ENCODE assay signal across 9 cellular contexts in genomic region chr5:91332267-91333044, GRCh38. TPM values are rescaled to one million over a fixed set of nuclear protein-coding genes. Genes with fewer than 3 reads are reported as not detected.
DNase-seq lines count a peak whose midpoint lies in the region; ATAC-seq and TF ChIP-seq lines count a peak whose summit lies in the region.
"Had no signal": no experiment of that assay in that cellular context is flagged by ENCODE, and none has a peak within 500 bp of the region (broad histone marks: within the 10 kb centered on the region; RNA-seq: fewer than 3 reads in every experiment).

No MANE protein-coding gene starts in this region.

- no peaks in the 10 kb centered on the region for H4K20me1 ChIP-seq in fibroblast of lung (ENCODE audit: control insufficient read depth, extremely low read depth, insufficient read depth, low read length)

- H3K27me3 ChIP-seq in fibroblast of lung (ENCODE audit: control insufficient read depth, insufficient read depth, low read length) (no peaks in the 10 kb centered on the region), suprapubic skin (no peaks in the 10 kb centered on the region)

- DNase-seq in AG20443 (ENCODE audit: low spot score) = peak; percentile 36
- DNase-seq in OCI-M1 (lab: John Stamatoyannopoulos, UW) = peak; percentile 65
- DNase-seq in fibroblast of lung (ENCODE audit: low read depth in 2 of 2) = peak; percentile 52 to 88
- no peak for DNase-seq in stimulated activated CD8-positive, alpha-beta memory T cell treated with anti-CD3 and anti-CD28 coated beads, Interleukin-4, amount 100 ng/mL, for 48 hours
- DNase-seq in NCI-H2081 (lab: John Stamatoyannopoulos, UW) = no peak
- DNase-seq in suprapubic skin (ENCODE audit: low spot score in 2 of 2) = no peak
- DNase-seq: naive B cell had no signal

- H3K4me2 ChIP-seq in fibroblast of lung (ENCODE audit: extremely low read depth, insufficient read depth, low read length) = no peak overlapping the region

- H3K36me3 ChIP-seq in fibroblast of lung (ENCODE audit: control insufficient read depth, insufficient read depth, low read length) (no peaks in the 10 kb centered on the region), suprapubic skin (no peaks in the 10 kb centered on the region)

- H3K9me3 ChIP-seq in fibroblast of lung (ENCODE audit: control insufficient read depth, insufficient read depth, low read depth, low read length) = no peaks in the 10 kb centered on the region
- H3K9me3 ChIP-seq in suprapubic skin = no peaks in the 10 kb centered on the region

- 54% methylated on average over 8 of the region's 8 CpGs for WGBS in suprapubic skin

- TF ChIP-seq EP300 in suprapubic skin (IDR thresholded peaks at IDR 0.05) = no peak

- no peaks in the 10 kb centered on the region for H3K79me2 ChIP-seq in fibroblast of lung (ENCODE audit: control insufficient read depth, insufficient read depth, low read length)

- no peak for TF ChIP-seq CTCF in fibroblast of lung (conservative IDR thresholded peaks at IDR 0.05 in 1 of 2, IDR thresholded peaks at IDR 0.05 in 1 of 2; ENCODE audit: low read depth in 1 of 2, low read length in 2 of 2)
- no peak for TF ChIP-seq CTCF in suprapubic skin (IDR thresholded peaks at IDR 0.05)

- no peak for TF ChIP-seq POLR2A in suprapubic skin (IDR thresholded peaks at IDR 0.05)

- no peaks in the 10 kb centered on the region for H3K4me1 ChIP-seq in fibroblast of lung (ENCODE audit: control insufficient read depth, extremely low read depth, insufficient read depth, low read length)
- H3K4me1 ChIP-seq in suprapubic skin = no peaks in the 10 kb centered on the region

- H3K27ac ChIP-seq in fibroblast of lung (ENCODE audit: insufficient read depth, low read length) = no peak overlapping the region
- H3K27ac ChIP-seq in suprapubic skin = no peak overlapping the region

- ATAC-seq in GM21825 (IDR thresholded peaks at IDR 0.05; ENCODE audit: unreplicated experiment) (peak; percentile 69), HG03025 (IDR thresholded peaks at IDR 0.05; ENCODE audit: low FRiP score, unreplicated experiment) (no peak)

- H3K4me3 ChIP-seq in fibroblast of lung (replicated peaks in 1 of 4; ENCODE audit: control extremely low read depth in 1 of 4, insufficient read depth in 1 of 4, low read depth in 3 of 4, low read length in 4 of 4) (no peak overlapping the region), suprapubic skin (no peak overlapping the region)

- H2AFZ ChIP-seq in fibroblast of lung (ENCODE audit: low read length) = no peak overlapping the region

- no peak overlapping the region for H3K9ac ChIP-seq in fibroblast of lung (ENCODE audit: insufficient read depth, low read length)

RNA-seq across cellular contexts. Expression of gene ARRDC3, which starts 50.7 kb away (rescaled TPM):
- total RNA-seq in fibroblast of lung (87.1 and 105 TPM in 2 replicates), suprapubic skin (10 to 100 TPM; 30.1 to 84.4 (median 49.6) TPM)
- polyA plus RNA-seq in fibroblast of lung = 32.6 and 33.6 TPM in 2 replicates
- polyA plus RNA-seq in fibroblast of lung (2012) = 22.1 and 22.6 TPM in 2 replicates
- polyA minus RNA-seq in fibroblast of lung (ENCODE audit: low replicate concordance) = 15.7 and 17.6 TPM in 2 replicates

Comparison
In these comparisons a context has a peak if more than half of its experiments do, and no peak if none do; other contexts are left out.
1. DNase-seq: peak in AG20443 (single experiment), OCI-M1 (single experiment) and fibroblast of lung (2 of 2); none in stimulated activated CD8-positive, alpha-beta memory T cell treated with anti-CD3 and anti-CD28 coated beads, Interleukin-4, amount 100 ng/mL, for 48 hours (single experiment), NCI-H2081 (0 of 2) and suprapubic skin (0 of 2).